17 cellular contexts compared by ENCODE assay signal in genomic region chr14:57136669-57137068, GRCh38.
A peak's percentile ranks its signal among the peaks of the same experiment; 100 is the strongest.
DNase-seq lines count a peak whose midpoint lies in the region; ATAC-seq, FAIRE-seq and TF ChIP-seq lines count a peak whose summit lies in the region.
"Had no signal": no experiment of that assay in that cellular context is flagged by ENCODE, and none has a peak within 500 bp of the region (broad histone marks: within the 10 kb centered on the region; RNA-seq: fewer than 3 reads in every experiment).

No MANE protein-coding gene starts in this region.

- H3K4me1 ChIP-seq in endodermal cell (ENCODE audit: control insufficient read depth, insufficient read depth, low read length) (peaks cover 12% of the 10 kb centered on the region), psoas muscle (no peaks in the 10 kb centered on the region), gastroesophageal sphincter (peaks cover 0 to 7% (median 0%) of the 10 kb centered on the region in 3 donors), small intestine (ENCODE audit: control insufficient read depth in 2 of 2, insufficient read depth in 1 of 2, low read depth in 1 of 2, low read length in 1 of 2) (no peaks in the 10 kb centered on the region)
- H3K4me1 ChIP-seq: A549, upper lobe of left lung had no signal

- intact Hi-C loops in psoas muscle (cut with DNase I) = no loop called here

- 75 to 76% methylated on average over 9 of the region's 9 CpGs for WGBS in endodermal cell (ENCODE audit: insufficient coverage in 1 of 2, insufficient read length in 1 of 2), 2 experiments
- 16 to 29% (median 17%) methylated on average over 9 of the region's 9 CpGs for WGBS in psoas muscle, 3 donors
- 3 to 19% methylated on average over 7 to 9 of the region's 9 CpGs for WGBS in gastroesophageal sphincter (ENCODE audit: low coverage in 1 of 2), 2 donors
- WGBS in small intestine, 3 donors = 53 to 62% (median 56%) methylated on average over 9 of the region's 9 CpGs

- H3K27me3 ChIP-seq in endodermal cell (ENCODE audit: control insufficient read depth, insufficient read depth, low read length, poor library complexity, severe bottlenecking) (no peaks in the 10 kb centered on the region), psoas muscle (ENCODE audit: insufficient read depth in 3 of 3, low read length in 2 of 3) (no peaks in the 10 kb centered on the region), gastroesophageal sphincter (no peaks in the 10 kb centered on the region), small intestine (ENCODE audit: control insufficient read depth in 2 of 2, insufficient read depth in 2 of 2, low read length in 2 of 2) (no peaks in the 10 kb centered on the region)
- H3K27me3 ChIP-seq: upper lobe of left lung had no signal

- H3K27ac ChIP-seq in endodermal cell (ENCODE audit: low read depth, low read length) (no peak overlapping the region), psoas muscle (no peak overlapping the region), gastroesophageal sphincter (no peak overlapping the region), small intestine (ENCODE audit: low read depth in 1 of 2, low read length in 1 of 2) (no peak overlapping the region)
- H3K27ac ChIP-seq: A549, upper lobe of left lung had no signal

- H3K36me3 Mint-ChIP-seq in endodermal cell (ENCODE audit: low read depth) = no peaks in the 10 kb centered on the region
- H3K36me3 Mint-ChIP-seq: immature natural killer cell had no signal

- no peaks in the 10 kb centered on the region for H3K9me3 ChIP-seq in endodermal cell (ENCODE audit: control insufficient read depth, low read length)
- H3K9me3 ChIP-seq in psoas muscle = no peaks in the 10 kb centered on the region
- H3K9me3 ChIP-seq in gastroesophageal sphincter = no peaks in the 10 kb centered on the region
- H3K9me3 ChIP-seq in small intestine (ENCODE audit: control insufficient read depth, low read depth) = no peaks in the 10 kb centered on the region
- H3K9me3 ChIP-seq: A549, upper lobe of left lung had no signal

- no peak overlapping the region for H3K9ac ChIP-seq in endodermal cell (ENCODE audit: extremely low read depth, low read length, poor library complexity, severe bottlenecking)

- TF ChIP-seq POLR2A in gastroesophageal sphincter (IDR thresholded peaks at IDR 0.05) = no peak

- H3K9me3 Mint-ChIP-seq in endodermal cell = peaks cover 2% of the 10 kb centered on the region

- no peaks in the 10 kb centered on the region for H3K27me3 Mint-ChIP-seq in endodermal cell (ENCODE audit: insufficient read depth)

- H3K4me3 ChIP-seq in endodermal cell (ENCODE audit: low read length) (no peak overlapping the region), psoas muscle (no peak overlapping the region), gastroesophageal sphincter (no peak overlapping the region), small intestine (ENCODE audit: low read depth in 1 of 2, low read length in 2 of 2) (no peak overlapping the region)
- H3K4me3 ChIP-seq: A549, upper lobe of left lung had no signal

- peak in 2 of 3 experiments; percentile 73 to 83 for DNase-seq in NCI-H1417 (lab: John Stamatoyannopoulos, UW)
- no peak for DNase-seq in NCI-H1417 treated with DMSO at 0.1 percent for 48 hours (lab: John Stamatoyannopoulos, UW)
- peak; percentile 67 for DNase-seq in NCI-H345 treated with DMSO at 0.1 percent for 48 hours (lab: John Stamatoyannopoulos, UW; ENCODE audit: unreplicated experiment)
- peak; percentile 49 for DNase-seq in endodermal cell
- peak; percentile 13 to 64 for DNase-seq in psoas muscle
- DNase-seq in small intestine = no peak
- no peak for DNase-seq in T1000 (lab: John Stamatoyannopoulos, UW)
- DNase-seq: activated CD4-positive, alpha-beta T cell treated with anti-CD3 and anti-CD28 coated beads, Interleukin-2, amount 50 U/mL, for 48 hours; activated effector memory CD4-positive, alpha-beta T cell treated with anti-CD3 and anti-CD28 coated beads, Interleukin-2, amount 50 U/mL, for 16 hours; central memory CD4-positive, alpha-beta T cell; DND-41; immature natural killer cell; upper lobe of left lung had no signal

- FAIRE-seq in small intestine (lab: Jason Lieb, UNC) = no peak
- FAIRE-seq: A549 had no signal

- TF ChIP-seq CTCF in endodermal cell (conservative IDR thresholded peaks at IDR 0.05) = no peak
- no peak for TF ChIP-seq CTCF in psoas muscle (IDR thresholded peaks at IDR 0.05)
- TF ChIP-seq CTCF in gastroesophageal sphincter (IDR thresholded peaks at IDR 0.05) = no peak

- no peak for TF ChIP-seq EP300 in gastroesophageal sphincter (IDR thresholded peaks at IDR 0.05)

- no peak overlapping the region for H3K27ac Mint-ChIP-seq in endodermal cell
- H3K27ac Mint-ChIP-seq: immature natural killer cell had no signal

- H3K36me3 ChIP-seq in endodermal cell (ENCODE audit: control insufficient read depth, insufficient read depth, low read length) (no peaks in the 10 kb centered on the region), psoas muscle (ENCODE audit: insufficient read depth in 1 of 2, low read depth in 1 of 2) (no peaks in the 10 kb centered on the region), gastroesophageal sphincter (no peaks in the 10 kb centered on the region), small intestine (ENCODE audit: control insufficient read depth in 2 of 2, insufficient read depth in 2 of 2, low read length in 2 of 2) (no peaks in the 10 kb centered on the region)
- H3K36me3 ChIP-seq: upper lobe of left lung had no signal

- peaks cover 12% of the 10 kb centered on the region for H3K4me1 Mint-ChIP-seq in endodermal cell
- H3K4me1 Mint-ChIP-seq: immature natural killer cell had no signal

- ATAC-seq in psoas muscle (peak in 3 of 4 donors; percentile 54 to 73 (median 60)), gastroesophageal sphincter (no peak)
- ATAC-seq: A549, esophagus mucosa, HCT116 had no signal

- no peak overlapping the region for H3K4me3 Mint-ChIP-seq in endodermal cell
- H3K4me3 Mint-ChIP-seq: immature natural killer cell had no signal

Comparison
In these comparisons a context has a peak if more than half of its experiments do, and no peak if none do; other contexts are left out.
1. DNase-seq: peak in NCI-H1417 (2 of 3), NCI-H345 treated with DMSO at 0.1 percent for 48 hours (single experiment), endodermal cell (single experiment) and psoas muscle (2 of 2); none in NCI-H1417 treated with DMSO at 0.1 percent for 48 hours (single experiment), small intestine (single experiment) and T1000 (single experiment).